22 cellular contexts compared by ENCODE assay signal in genomic region chr19:22527554-22527953, GRCh38.
"Had no signal": no experiment of that assay in that cellular context is flagged by ENCODE, and none has a peak within 500 bp of the region (broad histone marks: within the 10 kb centered on the region; RNA-seq: fewer than 3 reads in every experiment).

No MANE protein-coding gene starts in this region.

- H3K9ac ChIP-seq: SK-N-SH had no signal

- H3K4me1 ChIP-seq: adrenal gland, SJCRH30 had no signal

- FAIRE-seq: HepG2 had no signal

- H3K27me3 ChIP-seq: adrenal gland, MG63, SJCRH30 had no signal

- H3K4me3 ChIP-seq: adrenal gland, MG63, PC-9, SJCRH30 had no signal

- DNase-seq: activated CD4-positive, alpha-beta T cell treated with anti-CD3 and anti-CD28 coated beads for 4 hours; activated CD8-positive, alpha-beta memory T cell treated with anti-CD3 and anti-CD28 coated beads, Interleukin-2, amount 50 U/mL, for 4 hours; activated CD8-positive, alpha-beta T cell treated with anti-CD3 and anti-CD28 coated beads for 36 hours; activated gamma-delta T cell treated with Interleukin-2 at 50 U/mL for 16 hours; activated naive CD4-positive, alpha-beta T cell treated with anti-CD3 and anti-CD28 coated beads, Interleukin-2, amount 10 ng/mL, durations not matched to agents 7 days and 5 days; activated naive CD8-positive, alpha-beta T cell treated with anti-CD3 and anti-CD28 coated beads, Interleukin-2, amount 10 ng/mL, durations not matched to agents 7 days and 5 days; activated T-cell treated with anti-CD3 and anti-CD28 coated beads, Interleukin-2, amount 50 U/mL, for 72 hours; adrenal gland; MG63; MV-4-11; NCI-H1105 treated with DMSO at 0.1 percent for 48 hours; NCI-H1436 treated with DMSO at 0.1 percent for 48 hours; NCI-H187; NCI-H2081; NCI-H446; NCI-H524; PC-9; SJCRH30; SK-N-SH; T-helper 1 cell had no signal

- H3K27ac ChIP-seq: adrenal gland, PC-9, SJCRH30 had no signal

- H3K9me3 ChIP-seq: adrenal gland, MG63, SJCRH30 had no signal

- ATAC-seq: activated CD4-positive, CD25-positive, alpha-beta regulatory T cell treated with anti-CD3 and anti-CD28 coated beads, Interleukin-2, amount 50 U/mL, for 24 hours; activated CD8-positive, alpha-beta T cell treated with anti-CD3 and anti-CD28 coated beads for 36 hours; activated T-cell treated with anti-CD3 and anti-CD28 coated beads, Interleukin-2, amount 50 U/mL, for 72 hours; HepG2 had no signal

- H3K36me3 ChIP-seq: adrenal gland, MG63, SJCRH30 had no signal
